Comparison of ENCODE assay signal across 1 cellular context in genomic region chr5:159242153-159242552, GRCh38.
TF ChIP-seq lines count a peak whose summit lies in the region.

No MANE protein-coding gene starts in this region.

TF ChIP-seq in WTC11, 78 proteins besides CTCF, POLR2A, EP300 and RAD21 (continued from another document):
- TF ChIP-seq, protein P1, sequence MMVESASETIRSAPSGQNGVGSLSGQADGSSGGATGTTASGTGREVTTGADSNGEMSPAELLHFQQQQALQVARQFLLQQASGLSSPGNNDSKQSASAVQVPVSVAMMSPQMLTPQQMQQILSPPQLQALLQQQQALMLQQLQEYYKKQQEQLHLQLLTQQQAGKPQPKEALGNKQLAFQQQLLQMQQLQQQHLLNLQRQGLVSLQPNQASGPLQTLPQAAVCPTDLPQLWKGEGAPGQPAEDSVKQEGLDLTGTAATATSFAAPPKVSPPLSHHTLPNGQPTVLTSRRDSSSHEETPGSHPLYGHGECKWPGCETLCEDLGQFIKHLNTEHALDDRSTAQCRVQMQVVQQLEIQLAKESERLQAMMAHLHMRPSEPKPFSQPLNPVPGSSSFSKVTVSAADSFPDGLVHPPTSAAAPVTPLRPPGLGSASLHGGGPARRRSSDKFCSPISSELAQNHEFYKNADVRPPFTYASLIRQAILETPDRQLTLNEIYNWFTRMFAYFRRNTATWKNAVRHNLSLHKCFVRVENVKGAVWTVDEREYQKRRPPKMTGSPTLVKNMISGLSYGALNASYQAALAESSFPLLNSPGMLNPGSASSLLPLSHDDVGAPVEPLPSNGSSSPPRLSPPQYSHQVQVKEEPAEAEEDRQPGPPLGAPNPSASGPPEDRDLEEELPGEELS (CRISPR knock-in tag; IDR thresholded peaks at IDR 0.05) = no peak
- TF ChIP-seq E2F5 (CRISPR knock-in tag; IDR thresholded peaks at IDR 0.05) = no peak
- TF ChIP-seq KAT7 (CRISPR knock-in tag; IDR thresholded peaks at IDR 0.05; ENCODE audit: borderline replicate concordance) = no peak
- TF ChIP-seq, protein P2, sequence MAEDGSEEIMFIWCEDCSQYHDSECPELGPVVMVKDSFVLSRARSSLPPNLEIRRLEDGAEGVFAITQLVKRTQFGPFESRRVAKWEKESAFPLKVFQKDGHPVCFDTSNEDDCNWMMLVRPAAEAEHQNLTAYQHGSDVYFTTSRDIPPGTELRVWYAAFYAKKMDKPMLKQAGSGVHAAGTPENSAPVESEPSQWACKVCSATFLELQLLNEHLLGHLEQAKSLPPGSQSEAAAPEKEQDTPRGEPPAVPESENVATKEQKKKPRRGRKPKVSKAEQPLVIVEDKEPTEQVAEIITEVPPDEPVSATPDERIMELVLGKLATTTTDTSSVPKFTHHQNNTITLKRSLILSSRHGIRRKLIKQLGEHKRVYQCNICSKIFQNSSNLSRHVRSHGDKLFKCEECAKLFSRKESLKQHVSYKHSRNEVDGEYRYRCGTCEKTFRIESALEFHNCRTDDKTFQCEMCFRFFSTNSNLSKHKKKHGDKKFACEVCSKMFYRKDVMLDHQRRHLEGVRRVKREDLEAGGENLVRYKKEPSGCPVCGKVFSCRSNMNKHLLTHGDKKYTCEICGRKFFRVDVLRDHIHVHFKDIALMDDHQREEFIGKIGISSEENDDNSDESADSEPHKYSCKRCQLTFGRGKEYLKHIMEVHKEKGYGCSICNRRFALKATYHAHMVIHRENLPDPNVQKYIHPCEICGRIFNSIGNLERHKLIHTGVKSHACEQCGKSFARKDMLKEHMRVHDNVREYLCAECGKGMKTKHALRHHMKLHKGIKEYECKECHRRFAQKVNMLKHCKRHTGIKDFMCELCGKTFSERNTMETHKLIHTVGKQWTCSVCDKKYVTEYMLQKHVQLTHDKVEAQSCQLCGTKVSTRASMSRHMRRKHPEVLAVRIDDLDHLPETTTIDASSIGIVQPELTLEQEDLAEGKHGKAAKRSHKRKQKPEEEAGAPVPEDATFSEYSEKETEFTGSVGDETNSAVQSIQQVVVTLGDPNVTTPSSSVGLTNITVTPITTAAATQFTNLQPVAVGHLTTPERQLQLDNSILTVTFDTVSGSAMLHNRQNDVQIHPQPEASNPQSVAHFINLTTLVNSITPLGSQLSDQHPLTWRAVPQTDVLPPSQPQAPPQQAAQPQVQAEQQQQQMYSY (CRISPR knock-in tag; IDR thresholded peaks at IDR 0.05) = no peak
